In genomic region chr9:35757527-35758275, GRCh38 we compare ENCODE assay signal across 9 cellular contexts. TPM values are rescaled to one million over a fixed set of nuclear protein-coding genes. Genes with fewer than 3 reads are reported as not detected.
DNase-seq lines count a peak whose midpoint lies in the region; ATAC-seq and TF ChIP-seq lines count a peak whose summit lies in the region.
"Had no signal": no experiment of that assay in that cellular context is flagged by ENCODE, and none has a peak within 500 bp of the region (broad histone marks: within the 10 kb centered on the region; RNA-seq: fewer than 3 reads in every experiment).

No MANE protein-coding gene starts in this region.

- peak overlapping the region; percentile 82 for H2AFZ ChIP-seq in KMS-11 (ENCODE audit: low read depth)

- peaks cover 16% of the 10 kb centered on the region for H3K4me1 ChIP-seq in KMS-11 (ENCODE audit: low read depth, poor library complexity, severe bottlenecking)
- H3K4me1 ChIP-seq in subcutaneous abdominal adipose tissue (ENCODE audit: control insufficient read depth in 5 of 5, insufficient read depth in 5 of 5, low read length in 5 of 5) = peaks cover 5 to 38% (median 32%) of the 10 kb centered on the region in 5 donors
- H3K4me1 ChIP-seq: SJSA1 had no signal

- DNase-seq in EH (ENCODE audit: low read depth) = peak; percentile 12
- DNase-seq in astrocyte of the spinal cord (ENCODE audit: low read depth, low spot score) = no peak
- no peak for DNase-seq in kidney epithelial cell (ENCODE audit: low read depth)
- DNase-seq in GM19240 (ENCODE audit: insufficient read length, low spot score) = no peak
- no peak for DNase-seq in NCI-H2081 treated with DMSO at 0.1 percent for 48 hours (lab: John Stamatoyannopoulos, UW)

- H3K27ac ChIP-seq in KMS-11 (peak overlapping the region; percentile 89), subcutaneous abdominal adipose tissue (ENCODE audit: low read depth, low read length) (peak overlapping the region; percentile 95)
- H3K27ac ChIP-seq: SJSA1 had no signal

- H3K4me3 ChIP-seq in KMS-11 (IDR thresholded peaks at IDR 0.05; ENCODE audit: insufficient read depth, low read depth, low read length) (no peak overlapping the region), astrocyte of the spinal cord (ENCODE audit: low read depth, low read length) (peak overlapping the region; percentile 47), kidney epithelial cell (ENCODE audit: low read depth, low read length) (peak overlapping the region; percentile 66), subcutaneous abdominal adipose tissue (ENCODE audit: low read depth in 1 of 5, low read length in 5 of 5) (peak overlapping the region; percentile 43 to 66 (median 59))
- H3K4me3 ChIP-seq: SJSA1 had no signal

- in situ Hi-C loops in astrocyte of the spinal cord (cut with HindIII; ENCODE audit: low sequenced_read_pairs) = no loop called here

- peak; percentile 43 for ATAC-seq in GM21515 (IDR thresholded peaks at IDR 0.05; ENCODE audit: unreplicated experiment)

- H3K9ac ChIP-seq in KMS-11 = peak overlapping the region; percentile 94
- H3K9ac ChIP-seq in subcutaneous abdominal adipose tissue (ENCODE audit: low read length in 5 of 5) = peak overlapping the region; percentile 40 to 89 (median 78)

- H4K20me1 ChIP-seq in KMS-11 (ENCODE audit: insufficient read depth) = no peaks in the 10 kb centered on the region

- H3K27me3 ChIP-seq in KMS-11 (ENCODE audit: insufficient read depth, low read depth) = no peaks in the 10 kb centered on the region
- H3K27me3 ChIP-seq in kidney epithelial cell (ENCODE audit: control insufficient read depth, insufficient read depth, low read length) = no peaks in the 10 kb centered on the region
- no peaks in the 10 kb centered on the region for H3K27me3 ChIP-seq in subcutaneous abdominal adipose tissue (ENCODE audit: control insufficient read depth in 5 of 5, insufficient read depth in 4 of 5, low read length in 5 of 5)
- H3K27me3 ChIP-seq: SJSA1 had no signal

- H3K36me3 ChIP-seq in KMS-11 (ENCODE audit: insufficient read depth) (no peaks in the 10 kb centered on the region), kidney epithelial cell (ENCODE audit: control insufficient read depth, insufficient read depth, low read length) (no peaks in the 10 kb centered on the region), subcutaneous abdominal adipose tissue (ENCODE audit: control insufficient read depth in 5 of 5, insufficient read depth in 5 of 5, low read length in 5 of 5) (peaks cover 3 to 25% (median 19%) of the 10 kb centered on the region in 5 donors)
- H3K36me3 ChIP-seq: SJSA1 had no signal

- H3K4me2 ChIP-seq in KMS-11 = peak overlapping the region; percentile 68

- no peaks in the 10 kb centered on the region for H3K9me3 ChIP-seq in subcutaneous abdominal adipose tissue (ENCODE audit: control insufficient read depth in 5 of 5, low read length in 5 of 5)
- H3K9me3 ChIP-seq: SJSA1 had no signal

- peaks cover 44% of the 10 kb centered on the region; the same call in 1 of the 2 replicates for H3K79me2 ChIP-seq in KMS-11 (ENCODE audit: insufficient read depth, low read depth)

- TF ChIP-seq CTCF in KMS-11 (conservative IDR thresholded peaks at IDR 0.05; ENCODE audit: low read depth, low read length) (no peak), astrocyte of the spinal cord (IDR thresholded peaks at IDR 0.05; ENCODE audit: low read depth, low read length) (no peak), kidney epithelial cell (IDR thresholded peaks at IDR 0.05; ENCODE audit: insufficient read depth, low read length, poor library complexity, severe bottlenecking) (no peak)

RNA-seq across cellular contexts. Expression of gene MSMP, which starts 3.6 kb away (rescaled TPM):
- not detected in 2 replicates for total RNA-seq in kidney epithelial cell
- total RNA-seq: SJSA1 had no signal

RNA-seq across cellular contexts. Expression of gene RGP1, which starts 8.6 kb away (rescaled TPM):
- total RNA-seq in kidney epithelial cell = 21.5 and 24.4 TPM in 2 replicates

RNA-seq across cellular contexts. Expression of gene GBA2, which starts 8.7 kb away (rescaled TPM):
- total RNA-seq in kidney epithelial cell = 53.7 and 57.0 TPM in 2 replicates

RNA-seq across cellular contexts. Expression of gene CREB3, which starts 25.2 kb away (rescaled TPM):
- total RNA-seq in kidney epithelial cell = 73.9 and 87.5 TPM in 2 replicates

RNA-seq across cellular contexts. Expression of gene TLN1, which starts 25.7 kb away (rescaled TPM):
- total RNA-seq in kidney epithelial cell = 245 and 268 TPM in 2 replicates
